16 cellular contexts compared by ENCODE assay signal in genomic region chr17:43983196-43983514, GRCh38. TPM values are rescaled to one million over a fixed set of nuclear protein-coding genes. Genes with fewer than 3 reads are reported as not detected.
A peak's percentile ranks its signal among the peaks of the same experiment; 100 is the strongest.
DNase-seq lines count a peak whose midpoint lies in the region; ATAC-seq and TF ChIP-seq lines count a peak whose summit lies in the region.
"Had no signal": no experiment of that assay in that cellular context is flagged by ENCODE, and none has a peak within 500 bp of the region (broad histone marks: within the 10 kb centered on the region; RNA-seq: fewer than 3 reads in every experiment).

No MANE protein-coding gene starts in this region.

- TF ChIP-seq CTCF in BE2C (IDR thresholded peaks at IDR 0.05; ENCODE audit: low read depth, low read length) (no peak), RWPE2 (IDR thresholded peaks at IDR 0.05; ENCODE audit: poor library complexity, severe bottlenecking) (no peak), osteoblast (IDR thresholded peaks at IDR 0.05; ENCODE audit: extremely low read depth, low read depth, low read length) (no peak)

- ATAC-seq in RWPE2 (ENCODE audit: low read depth) (0 out of 3 replicates have a peak, but pooled peaks have one; percentile 10), HG03045 (IDR thresholded peaks at IDR 0.05; ENCODE audit: unreplicated experiment) (no peak), HG02973 (IDR thresholded peaks at IDR 0.05; ENCODE audit: unreplicated experiment) (no peak)

- no peaks in the 10 kb centered on the region for H4K20me1 ChIP-seq in osteoblast (ENCODE audit: insufficient read depth, low read length)

- H2AFZ ChIP-seq in osteoblast (ENCODE audit: low read length): no peak overlapping the region

- no peaks in the 10 kb centered on the region for H3K36me3 ChIP-seq in BE2C
- no peaks in the 10 kb centered on the region for H3K36me3 ChIP-seq in RWPE2 (ENCODE audit: low read depth)
- no peaks in the 10 kb centered on the region for H3K36me3 ChIP-seq in osteoblast (ENCODE audit: insufficient read depth, low read length)

- H3K79me2 ChIP-seq in osteoblast (ENCODE audit: insufficient read depth, low read length): no peaks in the 10 kb centered on the region

- H3K4me2 ChIP-seq in osteoblast (ENCODE audit: insufficient read depth, low read length): peak overlapping the region; percentile 64
- H3K4me2 ChIP-seq: KMS-11 had no signal

- no peak overlapping the region for H3K27ac ChIP-seq in RWPE2 (ENCODE audit: poor library complexity, severe bottlenecking)
- no peak overlapping the region for H3K27ac ChIP-seq in osteoblast (ENCODE audit: low read depth, low read length)
- H3K27ac ChIP-seq: KMS-11 had no signal

- peak overlapping the region; percentile 66 for H3K4me3 ChIP-seq in BE2C (ENCODE audit: low read depth, low read length)
- H3K4me3 ChIP-seq in RWPE2 (ENCODE audit: severe bottlenecking): no peak overlapping the region
- peak overlapping the region; percentile 69 for H3K4me3 ChIP-seq in iPS-11a (ENCODE audit: low read depth, low read length)
- H3K4me3 ChIP-seq in osteoblast (ENCODE audit: insufficient read depth, low read length): no peak overlapping the region

- H3K9me3 ChIP-seq in BE2C (no peaks in the 10 kb centered on the region), RWPE2 (ENCODE audit: severe bottlenecking) (no peaks in the 10 kb centered on the region), osteoblast (ENCODE audit: low read depth, low read length) (no peaks in the 10 kb centered on the region)

- H3K4me1 ChIP-seq in BE2C (no peaks in the 10 kb centered on the region), RWPE2 (ENCODE audit: insufficient read depth, poor library complexity, severe bottlenecking) (no peaks in the 10 kb centered on the region), osteoblast (ENCODE audit: insufficient read depth, low read length) (no peaks in the 10 kb centered on the region)

- no peaks in the 10 kb centered on the region for H3K27me3 ChIP-seq in BE2C
- peaks cover 34% of the 10 kb centered on the region for H3K27me3 ChIP-seq in RWPE2 (ENCODE audit: insufficient read depth, poor library complexity, severe bottlenecking)
- H3K27me3 ChIP-seq in osteoblast (ENCODE audit: insufficient read depth, low read length): peaks cover 50% of the 10 kb centered on the region

- DNase-seq in BE2C (no peak), RWPE2 (ENCODE audit: low spot score) (no peak), osteoblast (ENCODE audit: insufficient read length, low spot score, missing footprints) (no peak), NCI-H128 (lab: John Stamatoyannopoulos, UW; ENCODE audit: unreplicated experiment) (no peak), DMS114 treated with DMSO at 0.1 percent for 48 hours (lab: John Stamatoyannopoulos, UW; ENCODE audit: unreplicated experiment) (no peak)
- DNase-seq: AML-193, foreskin melanocyte, NCI-H1930 had no signal

RNA-seq across cellular contexts. Expression of gene NAGS, which starts 21.3 kb away (rescaled TPM):
- polyA plus RNA-seq in BE2C (2012; ENCODE audit: insufficient read depth, insufficient read length, low read depth): 0.86 TPM
- total RNA-seq in osteoblast: 0.36 and 0.59 TPM in 2 replicates

RNA-seq across cellular contexts. Expression of gene PYY, which starts 29.4 kb away (rescaled TPM):
- polyA plus RNA-seq in BE2C (2012; ENCODE audit: insufficient read depth, insufficient read length, low read depth): 4.2 TPM
- total RNA-seq in osteoblast: not detected in 2 replicates
- total RNA-seq: dermis blood vessel endothelial cell, G401, omental fat pad, Right ventricle myocardium inferior had no signal

RNA-seq across cellular contexts. Expression of gene TMEM101, which starts 31.6 kb away (rescaled TPM):
- polyA plus RNA-seq in BE2C (2012; ENCODE audit: insufficient read depth, insufficient read length, low read depth): 67.5 TPM
- total RNA-seq in osteoblast: 41.3 and 47.8 TPM in 2 replicates

RNA-seq across cellular contexts. Expression of gene PPY, which starts 40.9 kb away (rescaled TPM):
- not detected for polyA plus RNA-seq in BE2C (2012; ENCODE audit: insufficient read depth, insufficient read length, low read depth)
- not detected in 2 replicates for total RNA-seq in osteoblast
- total RNA-seq: dermis blood vessel endothelial cell, G401, omental fat pad, Right ventricle myocardium inferior had no signal

Comparison
In these comparisons a context has a peak if more than half of its experiments do, and no peak if none do; other contexts are left out.
1. H3K4me3 ChIP-seq: peak in BE2C (single experiment) and iPS-11a (single experiment); none in RWPE2 (single experiment) and osteoblast (single experiment).